ENCODE assay signal across 11 cellular contexts in genomic region chr18:59502222-59502898, GRCh38.
DNase-seq lines count a peak whose midpoint lies in the region; ATAC-seq and TF ChIP-seq lines count a peak whose summit lies in the region.
"Had no signal": no experiment of that assay in that cellular context is flagged by ENCODE, and none has a peak within 500 bp of the region (broad histone marks: within the 10 kb centered on the region; RNA-seq: fewer than 3 reads in every experiment).

No MANE protein-coding gene starts in this region.

- peaks cover 9% of the 10 kb centered on the region for H3K27me3 Mint-ChIP-seq in progenitor cell of endocrine pancreas

- no peak overlapping the region for H3K4me3 Mint-ChIP-seq in progenitor cell of endocrine pancreas (ENCODE audit: low read depth)

- peaks cover 9% of the 10 kb centered on the region for H3K36me3 Mint-ChIP-seq in progenitor cell of endocrine pancreas (ENCODE audit: insufficient read depth)

- no peak for ATAC-seq in HG03521 (IDR thresholded peaks at IDR 0.05; ENCODE audit: unreplicated experiment)
- ATAC-seq: Panc1 had no signal

- DNase-seq in EH (ENCODE audit: low read depth) (peak; percentile 96), T1000 (lab: John Stamatoyannopoulos, UW) (peak; percentile 56), glomerular visceral epithelial cell (ENCODE audit: extremely low spot score) (peak; percentile 26), progenitor cell of endocrine pancreas (ENCODE audit: low spot score, unreplicated experiment) (no peak), inferior parietal cortex (ENCODE audit: extremely low spot score) (no peak)
- no peak for DNase-seq in activated CD4-positive, alpha-beta T cell treated with anti-CD3 and anti-CD28 coated beads for 4 hours
- no peak for DNase-seq in activated CD8-positive, alpha-beta memory T cell treated with anti-CD3 and anti-CD28 coated beads for 24 hours
- DNase-seq: activated CD8-positive, alpha-beta memory T cell treated with anti-CD3 and anti-CD28 coated beads, Interleukin-2, amount 50 U/mL, for 48 hours; foreskin melanocyte had no signal

- H3K4me1 Mint-ChIP-seq in progenitor cell of endocrine pancreas (ENCODE audit: low read depth), result peaks cover 13% of the 10 kb centered on the region

- peak overlapping the region; percentile 47 for H3K27ac Mint-ChIP-seq in progenitor cell of endocrine pancreas

- H3K9me3 Mint-ChIP-seq in progenitor cell of endocrine pancreas (ENCODE audit: low read depth), result peaks cover 26% of the 10 kb centered on the region

- TF ChIP-seq CTCF in progenitor cell of endocrine pancreas (IDR thresholded peaks at IDR 0.05; ENCODE audit: unreplicated experiment), result no peak

Comparison
In these comparisons a context has a peak if more than half of its experiments do, and no peak if none do; other contexts are left out.
1. DNase-seq: peak in EH (single experiment), T1000 (single experiment) and glomerular visceral epithelial cell (single experiment); none in progenitor cell of endocrine pancreas (single experiment), activated CD4-positive, alpha-beta T cell treated with anti-CD3 and anti-CD28 coated beads for 4 hours (0 of 2), activated CD8-positive, alpha-beta memory T cell treated with anti-CD3 and anti-CD28 coated beads for 24 hours (single experiment) and inferior parietal cortex (single experiment).